23 cellular contexts compared by ENCODE assay signal in the genomic region with DNA sequence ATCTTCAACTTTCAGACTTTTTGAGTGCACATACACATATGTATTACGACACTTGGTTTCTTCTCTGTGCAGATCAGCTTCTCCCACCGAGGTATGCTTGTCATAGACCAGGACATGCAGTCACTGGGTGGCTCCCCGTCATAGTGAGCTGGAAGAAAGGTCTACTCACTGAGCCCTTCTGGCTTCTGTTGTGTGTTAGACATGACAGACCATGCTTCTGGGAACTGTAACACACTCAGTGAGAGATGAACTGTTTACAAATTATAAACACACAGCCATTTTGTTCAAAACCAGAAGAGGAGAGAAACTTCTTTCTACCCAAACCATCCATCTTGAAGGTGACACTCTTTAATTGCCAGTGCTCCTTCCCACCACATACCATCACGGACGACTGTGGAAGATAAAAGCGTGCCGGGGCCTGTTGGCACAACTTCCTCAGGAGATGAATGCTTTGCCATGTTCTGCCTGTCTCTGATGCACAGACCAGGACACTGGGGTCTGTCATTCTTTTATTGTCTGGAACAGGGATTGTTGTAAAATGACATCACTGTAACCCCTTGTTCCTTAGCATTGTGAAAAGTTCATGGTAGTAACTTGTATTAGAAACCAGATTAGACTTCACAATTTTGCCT.
"Had no signal": no experiment of that assay in that cellular context is flagged by ENCODE, and none has a peak within 500 bp of the region (broad histone marks: within the 10 kb centered on the region; RNA-seq: fewer than 3 reads in every experiment).

No MANE protein-coding gene starts in this region.

- H3K4me1 ChIP-seq: adrenal gland, esophagus squamous epithelium, lower lobe of right lung had no signal

- H3K9me3 Mint-ChIP-seq: activated CD4-positive, alpha-beta T cell treated with anti-CD3 and anti-CD28 coated beads, Interleukin-2, amount 10 ng/mL, durations not matched to agents 24 days and 14 days; activated T-helper 2 cell treated with anti-CD3 and anti-CD28 coated beads, Interferon-gamma antibody, Interleukin-2, Interleukin-4, amounts not matched to agents 10 μg/mL and 5 μg/mL and 100 μg/mL, durations not matched to agents 14 hours and 24 hours and 36 hours; neural progenitor cell; T-helper 2 cell treated with Interferon-gamma antibody and Interleukin-4, amounts not matched to agents 5 μg/mL and 100 μg/mL, for 36 hours had no signal

- H3K27ac ChIP-seq: adrenal gland, coronary artery, esophagus squamous epithelium, gastroesophageal sphincter, lower lobe of right lung, neural progenitor cell, VCaP had no signal

- H3K4me3 Mint-ChIP-seq: activated CD4-positive, alpha-beta T cell treated with anti-CD3 and anti-CD28 coated beads, Interleukin-2, amount 10 ng/mL, durations not matched to agents 24 days and 14 days; activated CD8-positive, alpha-beta T cell treated with anti-CD3 and anti-CD28 coated beads, Interleukin-2, amount 10 ng/mL, durations not matched to agents 7 days and 5 days; activated naive CD8-positive, alpha-beta T cell; neural progenitor cell; T-cell; T-helper 2 cell treated with Interferon-gamma antibody and Interleukin-4, amounts not matched to agents 5 μg/mL and 100 μg/mL, for 36 hours had no signal

- ATAC-seq: activated CD4-positive, CD25-positive, alpha-beta regulatory T cell treated with anti-CD3 and anti-CD28 coated beads, Interleukin-2, amount 50 U/mL, for 24 hours; activated CD8-positive, alpha-beta T cell treated with anti-CD3 and anti-CD28 coated beads, Interleukin-2, amount 10 ng/mL, durations not matched to agents 7 days and 5 days; gastroesophageal sphincter; left lobe of liver; lower lobe of right lung; sciatic nerve; T-cell had no signal

- H3K27me3 ChIP-seq: adrenal gland, esophagus squamous epithelium, gastroesophageal sphincter, neural progenitor cell had no signal

- DNase-seq: activated CD4-positive, alpha-beta T cell treated with anti-CD3 and anti-CD28 coated beads, Interleukin-2, amount 10 ng/mL, durations not matched to agents 24 days and 14 days; activated CD8-positive, alpha-beta T cell treated with anti-CD3 and anti-CD28 coated beads, Interleukin-2, amount 10 ng/mL, durations not matched to agents 7 days and 5 days; activated naive CD4-positive, alpha-beta T cell; adrenal gland; cerebellar nuclear complex; esophagus squamous epithelium; head of caudate nucleus; lower lobe of right lung; midbrain; posterior cingulate gyrus; stimulated activated CD4-positive, alpha-beta T cell treated with anti-CD3 and anti-CD28 coated beads, Interleukin-4, amount 100 ng/mL, for 1 hour; stimulated activated naive CD4-positive, alpha-beta T cell; T-cell had no signal

- H3K9me3 ChIP-seq: adrenal gland, esophagus squamous epithelium, gastroesophageal sphincter, lower lobe of right lung had no signal

- H3K4me1 Mint-ChIP-seq: T-cell had no signal

- H3K27ac Mint-ChIP-seq: activated CD4-positive, alpha-beta T cell treated with anti-CD3 and anti-CD28 coated beads, Interleukin-2, amount 10 ng/mL, durations not matched to agents 24 days and 14 days; activated CD8-positive, alpha-beta T cell treated with anti-CD3 and anti-CD28 coated beads, Interleukin-2, amount 10 ng/mL, durations not matched to agents 7 days and 5 days; activated naive CD8-positive, alpha-beta T cell; activated T-helper 2 cell treated with anti-CD3 and anti-CD28 coated beads, Interferon-gamma antibody, Interleukin-2, Interleukin-4, amounts not matched to agents 10 μg/mL and 5 μg/mL and 100 μg/mL, durations not matched to agents 14 hours and 24 hours and 36 hours; neural progenitor cell; T-cell; T-helper 2 cell treated with Interferon-gamma antibody and Interleukin-4, amounts not matched to agents 5 μg/mL and 100 μg/mL, for 36 hours had no signal

- H3K36me3 ChIP-seq: adrenal gland, gastroesophageal sphincter, lower lobe of right lung, neural progenitor cell had no signal

- H3K36me3 Mint-ChIP-seq: neural progenitor cell had no signal

- H3K27me3 Mint-ChIP-seq: activated CD4-positive, alpha-beta T cell treated with anti-CD3 and anti-CD28 coated beads, Interleukin-2, amount 10 ng/mL, durations not matched to agents 24 days and 14 days; activated naive CD8-positive, alpha-beta T cell; T-cell had no signal

- H3K4me3 ChIP-seq: adrenal gland, coronary artery, esophagus squamous epithelium, gastroesophageal sphincter, lower lobe of right lung, neural progenitor cell had no signal
